8 cellular contexts compared by ENCODE assay signal in the genomic region with DNA sequence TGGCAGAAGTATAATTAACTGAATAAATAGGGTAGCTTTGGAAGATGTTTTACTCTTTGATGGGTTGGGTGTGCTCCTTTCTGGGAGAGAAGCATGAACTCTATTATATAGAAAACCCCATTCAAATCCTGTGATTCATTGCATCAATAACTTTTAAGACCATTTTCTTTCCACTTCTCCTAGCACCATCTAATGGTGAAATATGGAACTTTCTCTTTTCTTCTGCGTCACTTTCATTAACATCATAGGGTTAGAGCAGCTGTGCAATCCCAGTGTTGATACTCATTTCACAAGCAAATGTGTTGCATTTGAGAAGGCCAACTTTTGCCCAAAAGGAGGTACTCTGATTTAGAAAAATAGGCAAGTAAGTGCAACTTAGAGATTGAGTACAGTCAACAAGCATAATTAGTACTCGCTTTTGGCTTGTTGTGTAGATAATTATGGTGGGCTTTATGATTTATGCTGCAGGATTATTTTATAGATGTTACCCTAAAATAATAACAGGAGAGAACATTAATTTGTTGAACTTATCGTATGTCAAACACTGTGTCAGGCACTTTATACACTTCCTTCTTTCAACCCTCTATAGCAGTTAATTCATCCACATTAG.
A peak's percentile ranks its signal among the peaks of the same experiment; 100 is the strongest.
DNase-seq lines count a peak whose midpoint lies in the region; ATAC-seq, FAIRE-seq and TF ChIP-seq lines count a peak whose summit lies in the region.

No MANE protein-coding gene starts in this region.

- no peak overlapping the region for H3K4me3 ChIP-seq in A549
- H3K4me3 ChIP-seq in fibroblast of pulmonary artery (replicated peaks; ENCODE audit: low read depth, low read length): no peak overlapping the region
- H3K4me3 ChIP-seq in ovary: no peak overlapping the region

- WGBS in A549 (ENCODE audit: missing lambda C conversion rate): 29% methylated on average over 3 of the region's 3 CpGs
- 49 to 51% (median 51%) methylated on average over 3 of the region's 3 CpGs for WGBS in ovary, 3 donors

- H3K4me2 ChIP-seq in A549: no peak overlapping the region

- H3K4me1 ChIP-seq in A549 (peaks cover 9% of the 10 kb centered on the region; the same call in 2 of the 3 replicates), ovary (ENCODE audit: insufficient read depth) (peaks cover 5% of the 10 kb centered on the region)

- no peak for TF ChIP-seq EP300 in A549 (IDR thresholded peaks at IDR 0.05)
- no peak for TF ChIP-seq EP300 in ovary (IDR thresholded peaks at IDR 0.05)

- TF ChIP-seq CTCF in A549 (IDR thresholded peaks at IDR 0.05): peak; percentile 61
- peak; percentile 45; the same call in 1 of the 2 replicates for TF ChIP-seq CTCF in GM12874 (IDR thresholded peaks at IDR 0.05; ENCODE audit: insufficient read depth, low read depth, low read length)
- TF ChIP-seq CTCF in fibroblast of pulmonary artery (IDR thresholded peaks at IDR 0.05; ENCODE audit: low read length, missing control alignments): peak; percentile 66
- peak; percentile 69 to 79 (median 78) for TF ChIP-seq CTCF in ovary (IDR thresholded peaks at IDR 0.05)

- H3K27me3 ChIP-seq in ovary: no peaks in the 10 kb centered on the region

- H3K36me3 ChIP-seq in ovary: no peaks in the 10 kb centered on the region

- H3K27ac ChIP-seq in A549 (no peak overlapping the region), ovary (peak overlapping the region in 1 of 2 donors; percentile 16)

- POLR2A ChIA-PET in A549 (lab: Yijun Ruan, JAX): interaction anchor here (1.1 kb wide), 1 partner anchor 130 kb away, joined by 3 read pairs; the partner anchor contains the start of gene ING3

- ATAC-seq in A549 (peak; percentile 63 to 75; a peak in 5 of 6 replicates), HG02610 (IDR thresholded peaks at IDR 0.05; ENCODE audit: unreplicated experiment) (peak; percentile 79), SK-N-SH treated with all-trans-retinoic acid at 6 μM for 48 hours (peak; percentile 30; the same call in 2 of the 3 replicates)

- TF ChIP-seq RAD21 in A549 (conservative IDR thresholded peaks at IDR 0.05 in 1 of 2, IDR thresholded peaks at IDR 0.05 in 1 of 2): peak; percentile 56 to 67; a peak in 4 of 5 replicates

- DNase-seq in A549 (ENCODE audit: low read depth in 1 of 2, low spot score in 1 of 2) (peak; percentile 4 to 34), NCI-H1092 treated with DMSO at 0.1 percent for 48 hours (lab: John Stamatoyannopoulos, UW) (peak; percentile 75), fibroblast of pulmonary artery (ENCODE audit: low read depth) (peak; percentile 87), ovary (no peak)
- DNase-seq in effector CD8-positive, alpha-beta T cell (lab: John Stamatoyannopoulos, UW): no peak

- H3K9me3 ChIP-seq in A549 (no peaks in the 10 kb centered on the region), ovary (no peaks in the 10 kb centered on the region)

- FAIRE-seq in A549 (lab: Jason Lieb, UNC): no peak

- intact Hi-C loops in ovary (cut with DNase I): loop anchor here in 2 of 4 donors (5.0 kb wide), 1 partner anchor 94 kb away; the partner anchor contains the start of gene CPED1 (in 2 of the 2)

- TF ChIP-seq POLR2A in A549 (IDR thresholded peaks at IDR 0.05; ENCODE audit: low read length) (no peak), ovary (IDR thresholded peaks at IDR 0.05) (no peak)

- CTCF ChIA-PET in A549 (lab: Yijun Ruan, JAX): interaction anchor here (0.8 to 3.6 kb wide), 16 partner anchors 10 to 388 kb away, joined by 3 to 15 read pairs (median 5); partner anchors contain the start of gene CPED1

TF ChIP-seq in A549, 52 proteins besides CTCF, POLR2A, EP300 and RAD21:
- TF ChIP-seq RFX5 (IDR thresholded peaks at IDR 0.05) (no peak), JUN (IDR thresholded peaks at IDR 0.05) (no peak), SMC3 (IDR thresholded peaks at IDR 0.05) (peak; percentile 45), MAZ (IDR thresholded peaks at IDR 0.05; ENCODE audit: borderline replicate concordance, low read depth, low read length) (no peak)

TF ChIP-seq in SK-N-SH treated with all-trans-retinoic acid at 6 μM for 48 hours, 23 proteins besides CTCF, POLR2A, EP300 and RAD21:
- TF ChIP-seq CSDC2 (CRISPR knock-in tag; IDR thresholded peaks at IDR 0.05) (no peak), ZC3H10 (CRISPR knock-in tag; IDR thresholded peaks at IDR 0.05) (no peak), TOX (CRISPR knock-in tag; IDR thresholded peaks at IDR 0.05; ENCODE audit: borderline replicate concordance) (no peak), TSHZ2 (CRISPR knock-in tag; IDR thresholded peaks at IDR 0.05) (no peak), TCF4 (CRISPR knock-in tag; IDR thresholded peaks at IDR 0.05; ENCODE audit: borderline replicate concordance) (no peak), ZFP3 (CRISPR knock-in tag; IDR thresholded peaks at IDR 0.05) (no peak), SNAI2 (CRISPR knock-in tag; IDR thresholded peaks at IDR 0.05) (no peak), ZNF70 (CRISPR knock-in tag; IDR thresholded peaks at IDR 0.05) (no peak)
- TF ChIP-seq, protein P1, sequence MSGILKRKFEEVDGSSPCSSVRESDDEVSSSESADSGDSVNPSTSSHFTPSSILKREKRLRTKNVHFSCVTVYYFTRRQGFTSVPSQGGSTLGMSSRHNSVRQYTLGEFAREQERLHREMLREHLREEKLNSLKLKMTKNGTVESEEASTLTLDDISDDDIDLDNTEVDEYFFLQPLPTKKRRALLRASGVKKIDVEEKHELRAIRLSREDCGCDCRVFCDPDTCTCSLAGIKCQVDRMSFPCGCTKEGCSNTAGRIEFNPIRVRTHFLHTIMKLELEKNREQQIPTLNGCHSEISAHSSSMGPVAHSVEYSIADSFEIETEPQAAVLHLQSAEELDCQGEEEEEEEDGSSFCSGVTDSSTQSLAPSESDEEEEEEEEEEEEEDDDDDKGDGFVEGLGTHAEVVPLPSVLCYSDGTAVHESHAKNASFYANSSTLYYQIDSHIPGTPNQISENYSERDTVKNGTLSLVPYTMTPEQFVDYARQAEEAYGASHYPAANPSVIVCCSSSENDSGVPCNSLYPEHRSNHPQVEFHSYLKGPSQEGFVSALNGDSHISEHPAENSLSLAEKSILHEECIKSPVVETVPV (CRISPR knock-in tag; IDR thresholded peaks at IDR 0.05): no peak
- TF ChIP-seq, protein P2, sequence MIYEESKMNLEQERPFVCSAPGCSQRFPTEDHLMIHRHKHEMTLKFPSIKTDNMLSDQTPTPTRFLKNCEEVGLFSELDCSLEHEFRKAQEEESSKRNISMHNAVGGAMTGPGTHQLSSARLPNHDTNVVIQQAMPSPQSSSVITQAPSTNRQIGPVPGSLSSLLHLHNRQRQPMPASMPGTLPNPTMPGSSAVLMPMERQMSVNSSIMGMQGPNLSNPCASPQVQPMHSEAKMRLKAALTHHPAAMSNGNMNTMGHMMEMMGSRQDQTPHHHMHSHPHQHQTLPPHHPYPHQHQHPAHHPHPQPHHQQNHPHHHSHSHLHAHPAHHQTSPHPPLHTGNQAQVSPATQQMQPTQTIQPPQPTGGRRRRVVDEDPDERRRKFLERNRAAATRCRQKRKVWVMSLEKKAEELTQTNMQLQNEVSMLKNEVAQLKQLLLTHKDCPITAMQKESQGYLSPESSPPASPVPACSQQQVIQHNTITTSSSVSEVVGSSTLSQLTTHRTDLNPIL (CRISPR knock-in tag; IDR thresholded peaks at IDR 0.05; ENCODE audit: low read depth): no peak
TF ChIP-seq in SK-N-SH treated with all-trans-retinoic acid at 6 μM for 48 hours: peak in this region for 0.

Comparison
In these comparisons a context has a peak if more than half of its experiments do, and no peak if none do; other contexts are left out.
1. DNase-seq: peak in A549 (2 of 2), NCI-H1092 treated with DMSO at 0.1 percent for 48 hours (single experiment) and fibroblast of pulmonary artery (single experiment); none in ovary (0 of 5) and effector CD8-positive, alpha-beta T cell (single experiment).
2. Peak in every context shown above with its lines, with median percentiles within 50 percentile points of each other: ATAC-seq and CTCF ChIP-seq.